ENCODE assay signal across 25 cellular contexts in genomic region chr2:63894167-63894566, GRCh38.
"Had no signal": no experiment of that assay in that cellular context is flagged by ENCODE, and none has a peak within 500 bp of the region (broad histone marks: within the 10 kb centered on the region; RNA-seq: fewer than 3 reads in every experiment).

No MANE protein-coding gene starts in this region.

- H3K27ac ChIP-seq: adrenal gland, body of pancreas, colonic mucosa, left ventricle myocardium inferior, ovary, right lobe of liver, stomach, thyroid gland, upper lobe of right lung had no signal

- H3K4me3 Mint-ChIP-seq: activated CD4-positive, alpha-beta T cell treated with anti-CD3 and anti-CD28 coated beads for 36 hours; T-helper 2 cell treated with Interferon-gamma antibody and Interleukin-4, amounts not matched to agents 5 μg/mL and 100 μg/mL, for 36 hours had no signal

- H3K27ac Mint-ChIP-seq: activated CD4-positive, alpha-beta T cell treated with anti-CD3 and anti-CD28 coated beads for 36 hours; progenitor cell of endocrine pancreas; T-helper 2 cell treated with Interferon-gamma antibody and Interleukin-4, amounts not matched to agents 5 μg/mL and 100 μg/mL, for 36 hours had no signal

- H3K27me3 Mint-ChIP-seq: activated CD4-positive, alpha-beta T cell treated with anti-CD3 and anti-CD28 coated beads for 36 hours; progenitor cell of endocrine pancreas had no signal

- H3K9me3 Mint-ChIP-seq: activated naive CD4-positive, alpha-beta T cell treated with anti-CD3 and anti-CD28 coated beads, Interleukin-2, amount 50 U/mL, for 72 hours; T-helper 2 cell treated with Interferon-gamma antibody and Interleukin-4, amounts not matched to agents 5 μg/mL and 100 μg/mL, for 36 hours had no signal

- ATAC-seq: activated CD4-positive, alpha-beta T cell treated with anti-CD3 and anti-CD28 coated beads for 36 hours; activated naive CD4-positive, alpha-beta T cell treated with anti-CD3 and anti-CD28 coated beads, Interleukin-2, amount 50 U/mL, for 72 hours; body of pancreas; upper lobe of right lung had no signal

- H3K36me3 ChIP-seq: colonic mucosa, ovary had no signal

- DNase-seq: activated CD4-positive, alpha-beta T cell treated with anti-CD3 and anti-CD28 coated beads for 36 hours; activated CD4-positive, alpha-beta T cell treated with anti-CD3 and anti-CD28 coated beads, Interleukin-2, amount 50 U/mL, for 48 hours; activated CD4-positive, CD25-positive, alpha-beta regulatory T cell; activated CD8-positive, alpha-beta memory T cell treated with anti-CD3 and anti-CD28 coated beads, Interleukin-2, amount 50 U/mL, for 48 hours; activated naive CD4-positive, alpha-beta T cell; activated T-cell treated with anti-CD3 and anti-CD28 coated beads, Interleukin-2, amount 50 U/mL, for 48 hours; adrenal gland; aorta; body of pancreas; colonic mucosa; effector CD8-positive, alpha-beta T cell; glutamatergic neuron; islet precursor cell; left ventricle myocardium inferior; ovary; right lobe of liver; stimulated activated CD4-positive, alpha-beta T cell treated with anti-CD3 and anti-CD28 coated beads, Interleukin-12 subunit alpha, Interleukin-12 subunit beta, amount 100 ng/mL, for 4 hours; stimulated activated CD4-positive, alpha-beta T cell treated with anti-CD3 and anti-CD28 coated beads, Interleukin-4, amount 100 ng/mL, for 1 hour; stomach; thyroid gland; upper lobe of right lung had no signal

- H3K4me1 ChIP-seq: adrenal gland, colonic mucosa, right lobe of liver, thyroid gland, upper lobe of right lung had no signal

- H3K9me3 ChIP-seq: adrenal gland, body of pancreas, colonic mucosa, left ventricle myocardium inferior, ovary, right lobe of liver, stomach, thyroid gland, upper lobe of right lung had no signal

- H3K4me3 ChIP-seq: adrenal gland, body of pancreas, colonic mucosa, left ventricle myocardium inferior, lung, ovary, right lobe of liver, stomach, thyroid gland, upper lobe of right lung had no signal

- H3K27me3 ChIP-seq: adrenal gland, body of pancreas, colonic mucosa, ovary, right lobe of liver, stomach, thyroid gland, upper lobe of right lung had no signal
